Comparison of ENCODE assay signal across 18 cellular contexts in the genomic region with DNA sequence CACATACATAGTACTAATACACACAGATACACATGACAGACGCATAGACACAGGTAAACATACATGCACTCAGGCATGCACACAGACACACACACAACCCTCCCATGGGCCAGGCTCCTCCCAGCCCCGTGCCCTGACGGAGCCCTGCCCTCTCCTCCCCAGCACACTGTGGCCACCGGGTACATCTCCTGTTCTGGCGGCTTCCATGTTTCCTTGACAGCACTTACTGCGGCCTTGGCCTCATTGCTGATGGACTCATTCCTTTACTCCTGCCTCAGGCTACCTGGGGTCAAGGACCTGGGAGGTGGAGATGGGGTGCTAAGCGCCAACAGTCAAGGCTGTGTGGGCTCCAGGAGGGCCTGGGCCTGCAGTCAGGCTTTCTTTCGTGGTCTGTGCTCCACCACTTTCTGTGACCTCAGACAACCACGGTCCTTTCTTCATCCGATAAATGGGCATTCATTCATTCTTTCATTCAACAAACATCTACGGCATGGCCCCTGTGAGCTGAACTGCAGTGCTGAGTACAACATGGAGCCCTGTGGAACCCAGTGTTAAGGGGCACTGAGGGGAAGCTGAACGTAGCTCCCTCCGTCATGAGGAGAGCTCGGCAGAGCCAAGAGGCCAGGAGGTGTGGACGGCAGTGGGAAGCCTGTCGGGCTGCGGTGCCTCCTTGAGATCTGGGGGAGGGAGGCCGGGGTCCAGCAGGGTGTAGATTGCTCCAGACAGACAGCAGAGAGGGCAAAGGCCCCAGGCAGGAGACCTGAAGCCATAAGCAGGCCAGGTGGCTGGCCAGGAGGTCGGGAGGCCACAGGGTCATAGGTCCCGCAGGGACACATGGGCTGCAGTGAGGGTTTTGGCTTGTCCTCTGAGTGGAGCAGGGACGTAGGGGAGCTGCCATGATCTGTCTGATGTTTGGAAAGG.
"Had no signal": no experiment of that assay in that cellular context is flagged by ENCODE, and none has a peak within 500 bp of the region (broad histone marks: within the 10 kb centered on the region; RNA-seq: fewer than 3 reads in every experiment).

No MANE protein-coding gene starts in this region.

- H3K36me3 Mint-ChIP-seq: activated naive CD8-positive, alpha-beta T cell; brain; stimulated activated naive B cell treated with anti-CD40 and anti-IgM and Interleukin-4, amounts not matched to agents 10 μg/mL and 1 μg/mL and 100 μg/mL, for 72 hours had no signal

- H3K4me1 ChIP-seq: foreskin keratinocyte, heart left ventricle had no signal

- FAIRE-seq: islet of Langerhans had no signal

- DNase-seq: activated CD4-positive, alpha-beta T cell treated with anti-CD3 and anti-CD28 coated beads, Interleukin-2, amount 50 U/mL, for 48 hours; activated T-cell treated with anti-CD3 and anti-CD28 coated beads, Interleukin-2, amount 50 U/mL, for 24 hours; amniotic stem cell; cortex of kidney; effector CD4-positive, alpha-beta T cell; foreskin keratinocyte; left ventricle myocardium superior; mesendoderm; stimulated activated CD4-positive, alpha-beta T cell treated with anti-CD3 and anti-CD28 coated beads, Interleukin-2, amount 100 ng/mL, for 48 hours; stimulated activated naive B cell treated with anti-CD40 and anti-IgM and Interleukin-4, amounts not matched to agents 10 μg/mL and 1 μg/mL and 100 μg/mL, for 72 hours had no signal

- H3K4me3 Mint-ChIP-seq: activated naive CD8-positive, alpha-beta T cell; activated T-cell treated with anti-CD3 and anti-CD28 coated beads, Interleukin-2, amount 50 U/mL, for 24 hours; brain; central memory CD8-positive, alpha-beta T cell; nephron; stimulated activated naive B cell treated with anti-CD40 and anti-IgM and Interleukin-4, amounts not matched to agents 10 μg/mL and 1 μg/mL and 100 μg/mL, for 72 hours had no signal

- H3K27me3 Mint-ChIP-seq: activated naive CD8-positive, alpha-beta T cell; central memory CD8-positive, alpha-beta T cell had no signal

- H3K36me3 ChIP-seq: heart left ventricle, tibial nerve had no signal

- H3K4me3 ChIP-seq: heart left ventricle, SK-N-MC, tibial nerve had no signal

- H3K9me3 ChIP-seq: heart left ventricle, tibial nerve had no signal

- ATAC-seq: foreskin keratinocyte; heart left ventricle; left ventricle myocardium superior; stimulated activated naive B cell treated with anti-CD40 and anti-IgM and Interleukin-4, amounts not matched to agents 10 μg/mL and 1 μg/mL and 100 μg/mL, for 72 hours had no signal

- H3K4me1 Mint-ChIP-seq: stimulated activated naive B cell treated with anti-CD40 and anti-IgM and Interleukin-4, amounts not matched to agents 10 μg/mL and 1 μg/mL and 100 μg/mL, for 72 hours had no signal

- H3K27ac ChIP-seq: foreskin keratinocyte, heart left ventricle, SK-N-MC, tibial nerve had no signal

- H3K27me3 ChIP-seq: foreskin keratinocyte had no signal

- H3K27ac Mint-ChIP-seq: activated naive CD8-positive, alpha-beta T cell; activated T-cell treated with anti-CD3 and anti-CD28 coated beads, Interleukin-2, amount 50 U/mL, for 24 hours; nephron; stimulated activated naive B cell treated with anti-CD40 and anti-IgM and Interleukin-4, amounts not matched to agents 10 μg/mL and 1 μg/mL and 100 μg/mL, for 72 hours had no signal
